1 cellular context compared by ENCODE assay signal in genomic region chr19:872266-872951, GRCh38.
TF ChIP-seq lines count a peak whose summit lies in the region.

No MANE protein-coding gene starts in this region.

TF ChIP-seq in HEK293, 187 proteins besides CTCF, POLR2A, EP300 and RAD21 (continued from another document and continues in another):
- TF ChIP-seq, protein P1, sequence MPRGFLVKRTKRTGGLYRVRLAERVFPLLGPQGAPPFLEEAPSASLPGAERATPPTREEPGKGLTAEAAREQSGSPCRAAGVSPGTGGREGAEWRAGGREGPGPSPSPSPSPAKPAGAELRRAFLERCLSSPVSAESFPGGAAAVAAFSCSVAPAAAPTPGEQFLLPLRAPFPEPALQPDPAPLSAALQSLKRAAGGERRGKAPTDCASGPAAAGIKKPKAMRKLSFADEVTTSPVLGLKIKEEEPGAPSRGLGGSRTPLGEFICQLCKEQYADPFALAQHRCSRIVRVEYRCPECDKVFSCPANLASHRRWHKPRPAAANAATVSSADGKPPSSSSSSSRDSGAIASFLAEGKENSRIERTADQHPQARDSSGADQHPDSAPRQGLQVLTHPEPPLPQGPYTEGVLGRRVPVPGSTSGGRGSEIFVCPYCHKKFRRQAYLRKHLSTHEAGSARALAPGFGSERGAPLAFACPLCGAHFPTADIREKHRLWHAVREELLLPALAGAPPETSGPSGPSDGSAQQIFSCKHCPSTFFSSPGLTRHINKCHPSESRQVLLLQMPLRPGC (tag by site-specific recombination; IDR thresholded peaks at IDR 0.05) = no peak
- TF ChIP-seq ZNF623 (tag by site-specific recombination; IDR thresholded peaks at IDR 0.05) (no peak), ZNF416 (tag by site-specific recombination; IDR thresholded peaks at IDR 0.05) (no peak), ZNF266 (tag by site-specific recombination; IDR thresholded peaks at IDR 0.05; ENCODE audit: low read depth) (no peak), ZNF501 (tag by site-specific recombination; IDR thresholded peaks at IDR 0.05) (no peak), REPIN1 (tag by site-specific recombination; IDR thresholded peaks at IDR 0.05; ENCODE audit: low read depth) (no peak), HOXA7 (CRISPR knock-in tag; IDR thresholded peaks at IDR 0.05; ENCODE audit: borderline replicate concordance) (no peak), ZNF202 (tag by site-specific recombination; IDR thresholded peaks at IDR 0.05; ENCODE audit: borderline replicate concordance) (no peak), ZNF302 (tag by site-specific recombination; IDR thresholded peaks at IDR 0.05; ENCODE audit: low read depth) (no peak), ZNF157 (tag by site-specific recombination; IDR thresholded peaks at IDR 0.05) (no peak), ZFP41 (tag by site-specific recombination; IDR thresholded peaks at IDR 0.05; ENCODE audit: borderline replicate concordance) (no peak), BCL11B (tag by site-specific recombination; IDR thresholded peaks at IDR 0.05; ENCODE audit: low read depth) (no peak), ZNF184 (tag by site-specific recombination; IDR thresholded peaks at IDR 0.05) (no peak), YY2 (tag by site-specific recombination; IDR thresholded peaks at IDR 0.05) (no peak), ZNF510 (tag by site-specific recombination; IDR thresholded peaks at IDR 0.05; ENCODE audit: insufficient replicate concordance) (no peak), PATZ1 (tag by site-specific recombination; IDR thresholded peaks at IDR 0.05) (peak; percentile 74), ZNF777 (tag by site-specific recombination; IDR thresholded peaks at IDR 0.05; ENCODE audit: borderline replicate concordance) (no peak), ZFP69B (tag by site-specific recombination; IDR thresholded peaks at IDR 0.05) (no peak), ZNF560 (tag by site-specific recombination; IDR thresholded peaks at IDR 0.05; ENCODE audit: borderline replicate concordance) (no peak), ZNF626 (tag by site-specific recombination; IDR thresholded peaks at IDR 0.05) (no peak), ZNF248 (tag by site-specific recombination; IDR thresholded peaks at IDR 0.05) (no peak), KLF7 (tag by site-specific recombination; IDR thresholded peaks at IDR 0.05; ENCODE audit: borderline replicate concordance) (0 out of 2 replicates have a peak, but pooled peaks have one; percentile 19), ZNF221 (tag by site-specific recombination; IDR thresholded peaks at IDR 0.05; ENCODE audit: borderline replicate concordance) (no peak), ZNF366 (tag by site-specific recombination; conservative IDR thresholded peaks at IDR 0.05) (no peak), ZNF843 (tag by site-specific recombination; IDR thresholded peaks at IDR 0.05) (no peak), ZNF19 (tag by site-specific recombination; IDR thresholded peaks at IDR 0.05; ENCODE audit: low read depth) (no peak), ZNF341 (tag by site-specific recombination; IDR thresholded peaks at IDR 0.05; ENCODE audit: low read depth) (no peak), SP2 (tag by site-specific recombination; IDR thresholded peaks at IDR 0.05) (peak; percentile 55), ZSCAN16 (tag by site-specific recombination; IDR thresholded peaks at IDR 0.05) (no peak), ZXDB (tag by site-specific recombination; IDR thresholded peaks at IDR 0.05) (no peak), ZNF600 (tag by site-specific recombination; IDR thresholded peaks at IDR 0.05) (no peak), ZNF768 (tag by site-specific recombination; IDR thresholded peaks at IDR 0.05) (no peak), ZNF169 (tag by site-specific recombination; IDR thresholded peaks at IDR 0.05) (no peak), ZBTB8A (tag by site-specific recombination; IDR thresholded peaks at IDR 0.05) (no peak), EGR2 (tag by site-specific recombination; IDR thresholded peaks at IDR 0.05; ENCODE audit: low read depth) (0 out of 2 replicates have a peak, but pooled peaks have one; percentile 34), KLF1 (tag by site-specific recombination; IDR thresholded peaks at IDR 0.05) (peak; percentile 88), MEIS1 (CRISPR knock-in tag; IDR thresholded peaks at IDR 0.05; ENCODE audit: borderline replicate concordance) (no peak), ZNF311 (tag by site-specific recombination; IDR thresholded peaks at IDR 0.05; ENCODE audit: borderline replicate concordance) (no peak), YY1 (tag by site-specific recombination; IDR thresholded peaks at IDR 0.05) (no peak), TSHZ1 (tag by site-specific recombination; IDR thresholded peaks at IDR 0.05; ENCODE audit: borderline replicate concordance) (no peak)
- TF ChIP-seq, protein P2, sequence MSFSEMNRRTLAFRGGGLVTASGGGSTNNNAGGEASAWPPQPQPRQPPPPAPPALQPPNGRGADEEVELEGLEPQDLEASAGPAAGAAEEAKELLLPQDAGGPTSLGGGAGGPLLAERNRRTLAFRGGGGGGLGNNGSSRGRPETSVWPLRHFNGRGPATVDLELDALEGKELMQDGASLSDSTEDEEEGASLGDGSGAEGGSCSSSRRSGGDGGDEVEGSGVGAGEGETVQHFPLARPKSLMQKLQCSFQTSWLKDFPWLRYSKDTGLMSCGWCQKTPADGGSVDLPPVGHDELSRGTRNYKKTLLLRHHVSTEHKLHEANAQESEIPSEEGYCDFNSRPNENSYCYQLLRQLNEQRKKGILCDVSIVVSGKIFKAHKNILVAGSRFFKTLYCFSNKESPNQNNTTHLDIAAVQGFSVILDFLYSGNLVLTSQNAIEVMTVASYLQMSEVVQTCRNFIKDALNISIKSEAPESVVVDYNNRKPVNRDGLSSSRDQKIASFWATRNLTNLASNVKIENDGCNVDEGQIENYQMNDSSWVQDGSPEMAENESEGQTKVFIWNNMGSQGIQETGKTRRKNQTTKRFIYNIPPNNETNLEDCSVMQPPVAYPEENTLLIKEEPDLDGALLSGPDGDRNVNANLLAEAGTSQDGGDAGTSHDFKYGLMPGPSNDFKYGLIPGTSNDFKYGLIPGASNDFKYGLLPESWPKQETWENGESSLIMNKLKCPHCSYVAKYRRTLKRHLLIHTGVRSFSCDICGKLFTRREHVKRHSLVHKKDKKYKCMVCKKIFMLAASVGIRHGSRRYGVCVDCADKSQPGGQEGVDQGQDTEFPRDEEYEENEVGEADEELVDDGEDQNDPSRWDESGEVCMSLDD (tag by site-specific recombination; IDR thresholded peaks at IDR 0.05) = no peak
- TF ChIP-seq, protein P3, sequence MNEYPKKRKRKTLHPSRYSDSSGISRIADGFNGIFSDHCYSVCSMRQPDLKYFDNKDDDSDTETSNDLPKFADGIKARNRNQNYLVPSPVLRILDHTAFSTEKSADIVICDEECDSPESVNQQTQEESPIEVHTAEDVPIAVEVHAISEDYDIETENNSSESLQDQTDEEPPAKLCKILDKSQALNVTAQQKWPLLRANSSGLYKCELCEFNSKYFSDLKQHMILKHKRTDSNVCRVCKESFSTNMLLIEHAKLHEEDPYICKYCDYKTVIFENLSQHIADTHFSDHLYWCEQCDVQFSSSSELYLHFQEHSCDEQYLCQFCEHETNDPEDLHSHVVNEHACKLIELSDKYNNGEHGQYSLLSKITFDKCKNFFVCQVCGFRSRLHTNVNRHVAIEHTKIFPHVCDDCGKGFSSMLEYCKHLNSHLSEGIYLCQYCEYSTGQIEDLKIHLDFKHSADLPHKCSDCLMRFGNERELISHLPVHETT (tag by site-specific recombination; IDR thresholded peaks at IDR 0.05) = no peak
- TF ChIP-seq, protein P4, sequence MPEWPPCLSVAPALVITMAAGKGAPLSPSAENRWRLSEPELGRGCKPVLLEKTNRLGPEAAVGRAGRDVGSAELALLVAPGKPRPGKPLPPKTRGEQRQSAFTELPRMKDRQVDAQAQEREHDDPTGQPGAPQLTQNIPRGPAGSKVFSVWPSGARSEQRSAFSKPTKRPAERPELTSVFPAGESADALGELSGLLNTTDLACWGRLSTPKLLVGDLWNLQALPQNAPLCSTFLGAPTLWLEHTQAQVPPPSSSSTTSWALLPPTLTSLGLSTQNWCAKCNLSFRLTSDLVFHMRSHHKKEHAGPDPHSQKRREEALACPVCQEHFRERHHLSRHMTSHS (tag by site-specific recombination; IDR thresholded peaks at IDR 0.05) = no peak
- TF ChIP-seq, protein P5, sequence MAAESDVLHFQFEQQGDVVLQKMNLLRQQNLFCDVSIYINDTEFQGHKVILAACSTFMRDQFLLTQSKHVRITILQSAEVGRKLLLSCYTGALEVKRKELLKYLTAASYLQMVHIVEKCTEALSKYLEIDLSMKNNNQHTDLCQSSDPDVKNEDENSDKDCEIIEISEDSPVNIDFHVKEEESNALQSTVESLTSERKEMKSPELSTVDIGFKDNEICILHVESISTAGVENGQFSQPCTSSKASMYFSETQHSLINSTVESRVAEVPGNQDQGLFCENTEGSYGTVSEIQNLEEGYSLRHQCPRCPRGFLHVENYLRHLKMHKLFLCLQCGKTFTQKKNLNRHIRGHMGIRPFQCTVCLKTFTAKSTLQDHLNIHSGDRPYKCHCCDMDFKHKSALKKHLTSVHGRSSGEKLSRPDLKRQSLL (tag by site-specific recombination; IDR thresholded peaks at IDR 0.05) = no peak
- TF ChIP-seq, protein P6, sequence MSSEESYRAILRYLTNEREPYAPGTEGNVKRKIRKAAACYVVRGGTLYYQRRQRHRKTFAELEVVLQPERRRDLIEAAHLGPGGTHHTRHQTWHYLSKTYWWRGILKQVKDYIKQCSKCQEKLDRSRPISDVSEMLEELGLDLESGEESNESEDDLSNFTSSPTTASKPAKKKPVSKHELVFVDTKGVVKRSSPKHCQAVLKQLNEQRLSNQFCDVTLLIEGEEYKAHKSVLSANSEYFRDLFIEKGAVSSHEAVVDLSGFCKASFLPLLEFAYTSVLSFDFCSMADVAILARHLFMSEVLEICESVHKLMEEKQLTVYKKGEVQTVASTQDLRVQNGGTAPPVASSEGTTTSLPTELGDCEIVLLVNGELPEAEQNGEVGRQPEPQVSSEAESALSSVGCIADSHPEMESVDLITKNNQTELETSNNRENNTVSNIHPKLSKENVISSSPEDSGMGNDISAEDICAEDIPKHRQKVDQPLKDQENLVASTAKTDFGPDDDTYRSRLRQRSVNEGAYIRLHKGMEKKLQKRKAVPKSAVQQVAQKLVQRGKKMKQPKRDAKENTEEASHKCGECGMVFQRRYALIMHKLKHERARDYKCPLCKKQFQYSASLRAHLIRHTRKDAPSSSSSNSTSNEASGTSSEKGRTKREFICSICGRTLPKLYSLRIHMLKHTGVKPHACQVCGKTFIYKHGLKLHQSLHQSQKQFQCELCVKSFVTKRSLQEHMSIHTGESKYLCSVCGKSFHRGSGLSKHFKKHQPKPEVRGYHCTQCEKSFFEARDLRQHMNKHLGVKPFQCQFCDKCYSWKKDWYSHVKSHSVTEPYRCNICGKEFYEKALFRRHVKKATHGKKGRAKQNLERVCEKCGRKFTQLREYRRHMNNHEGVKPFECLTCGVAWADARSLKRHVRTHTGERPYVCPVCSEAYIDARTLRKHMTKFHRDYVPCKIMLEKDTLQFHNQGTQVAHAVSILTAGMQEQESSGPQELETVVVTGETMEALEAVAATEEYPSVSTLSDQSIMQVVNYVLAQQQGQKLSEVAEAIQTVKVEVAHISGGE (tag by site-specific recombination; conservative IDR thresholded peaks at IDR 0.05; ENCODE audit: low read depth) = no peak
- TF ChIP-seq, protein P7, sequence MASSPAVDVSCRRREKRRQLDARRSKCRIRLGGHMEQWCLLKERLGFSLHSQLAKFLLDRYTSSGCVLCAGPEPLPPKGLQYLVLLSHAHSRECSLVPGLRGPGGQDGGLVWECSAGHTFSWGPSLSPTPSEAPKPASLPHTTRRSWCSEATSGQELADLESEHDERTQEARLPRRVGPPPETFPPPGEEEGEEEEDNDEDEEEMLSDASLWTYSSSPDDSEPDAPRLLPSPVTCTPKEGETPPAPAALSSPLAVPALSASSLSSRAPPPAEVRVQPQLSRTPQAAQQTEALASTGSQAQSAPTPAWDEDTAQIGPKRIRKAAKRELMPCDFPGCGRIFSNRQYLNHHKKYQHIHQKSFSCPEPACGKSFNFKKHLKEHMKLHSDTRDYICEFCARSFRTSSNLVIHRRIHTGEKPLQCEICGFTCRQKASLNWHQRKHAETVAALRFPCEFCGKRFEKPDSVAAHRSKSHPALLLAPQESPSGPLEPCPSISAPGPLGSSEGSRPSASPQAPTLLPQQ (tag by site-specific recombination; IDR thresholded peaks at IDR 0.05) = 0 out of 2 replicates have a peak, but pooled peaks have one; percentile 15
